Comparison of ENCODE assay signal across 10 cellular contexts in the genomic region with DNA sequence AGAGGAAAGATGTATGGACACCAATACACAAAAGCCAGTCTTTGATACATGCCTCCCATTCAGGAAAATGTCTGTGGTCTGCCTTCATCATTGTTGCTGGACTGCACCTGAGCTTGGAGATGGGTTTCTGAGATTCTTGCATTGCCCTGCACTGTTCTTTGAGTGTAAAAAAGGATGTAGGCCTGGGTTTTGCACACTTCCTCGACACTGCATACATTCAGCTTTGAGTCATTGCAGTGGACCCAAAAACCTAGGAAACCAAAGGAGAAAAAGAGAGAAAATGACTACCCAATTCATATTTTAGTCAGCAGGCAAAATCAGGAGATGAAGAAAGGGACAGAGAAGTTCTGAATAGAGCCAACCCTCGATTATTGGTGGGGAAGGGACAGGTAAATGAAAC. TPM values are rescaled to one million over a fixed set of nuclear protein-coding genes. Genes with fewer than 3 reads are reported as not detected.
"Had no signal": no experiment of that assay in that cellular context is flagged by ENCODE, and none has a peak within 500 bp of the region (broad histone marks: within the 10 kb centered on the region; RNA-seq: fewer than 3 reads in every experiment).

No MANE protein-coding gene starts in this region.

- ATAC-seq: HCT116, HepG2 had no signal

- H3K4me1 ChIP-seq: HAP-1 had no signal

- H3K9me3 Mint-ChIP-seq: HFFc6, IgD-negative memory B cell had no signal

- H3K4me3 Mint-ChIP-seq: HFFc6, IgD-negative memory B cell had no signal

- H3K27me3 Mint-ChIP-seq: IgD-negative memory B cell had no signal

- DNase-seq: GM23248, GOT3, H7, HFFc6 had no signal

- H3K4me3 ChIP-seq: GM23248, HAP-1 had no signal

- H3K9me3 ChIP-seq: HAP-1 had no signal

- H3K27ac Mint-ChIP-seq: HFFc6, IgD-negative memory B cell had no signal

RNA-seq across cellular contexts. Expression of a gene that starts 15.9 kb away (rescaled TPM):
- total RNA-seq: H4, H7 had no signal
- polyA plus RNA-seq: GM23248, IgD-negative memory B cell had no signal

RNA-seq across cellular contexts. Expression of a gene that starts 49.3 kb away (rescaled TPM):
- total RNA-seq: GM23248, H4, H7, HFFc6, HT1080 had no signal
- polyA plus RNA-seq: GM23248, IgD-negative memory B cell had no signal
